2 cellular contexts compared by ENCODE assay signal in the genomic region with DNA sequence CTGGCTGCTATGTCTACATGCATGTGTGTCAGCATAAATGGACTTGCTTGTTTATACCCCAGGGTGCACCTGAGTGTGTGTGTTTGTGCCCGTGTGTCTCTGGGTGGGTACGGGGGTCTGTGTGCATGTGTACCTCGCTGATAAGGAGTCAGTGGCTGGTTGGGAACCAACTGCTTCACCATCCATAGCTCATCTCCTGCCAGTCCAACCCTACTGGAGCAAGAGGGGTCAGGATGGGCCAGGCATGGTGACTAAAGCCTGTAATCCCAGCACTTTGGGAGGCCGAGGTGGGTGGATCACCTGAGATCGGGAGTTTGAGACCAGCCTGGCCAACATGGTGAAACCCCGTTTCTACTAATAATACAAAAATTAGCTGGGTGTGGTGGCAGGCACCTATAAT. TPM values are rescaled to one million over a fixed set of nuclear protein-coding genes. Genes with fewer than 3 reads are reported as not detected.
"Had no signal": no experiment of that assay in that cellular context is flagged by ENCODE, and none has a peak within 500 bp of the region (broad histone marks: within the 10 kb centered on the region; RNA-seq: fewer than 3 reads in every experiment).

No MANE protein-coding gene starts in this region.

RNA-seq across cellular contexts. Expression of a gene that starts 32.0 kb away (rescaled TPM):
- total RNA-seq: H9, HT-29 had no signal
